1 cellular context compared by ENCODE assay signal in genomic region chr9:72363908-72364678, GRCh38.
TF ChIP-seq lines count a peak whose summit lies in the region.

No MANE protein-coding gene starts in this region.

TF ChIP-seq in K562, 482 proteins besides CTCF, POLR2A, EP300 and RAD21 (continued from another document):
- 0 out of 2 replicates have a peak, but pooled peaks have one; percentile 21 for TF ChIP-seq ZBTB40 (IDR thresholded peaks at IDR 0.05)
- no peak for TF ChIP-seq ZBTB40 (CRISPR knock-in tag; IDR thresholded peaks at IDR 0.05)
- TF ChIP-seq ZNF316 (IDR thresholded peaks at IDR 0.05): peak; percentile 73
- TF ChIP-seq ZFX (CRISPR knock-in tag; IDR thresholded peaks at IDR 0.05): peak; percentile 51
- TF ChIP-seq UBTF (IDR thresholded peaks at IDR 0.05; ENCODE audit: borderline replicate concordance in 1 of 2, low read depth in 2 of 2, low read length in 2 of 2): 0 out of 4 replicates have a peak, but pooled peaks of 1 of the 2 experiments have one; percentile 10
- no peak for TF ChIP-seq ZNF143 (CRISPR knock-in tag; IDR thresholded peaks at IDR 0.05)
- TF ChIP-seq ZNF175 (CRISPR knock-in tag; IDR thresholded peaks at IDR 0.05; ENCODE audit: low read depth): no peak
- no peak for TF ChIP-seq SPI1 (IDR thresholded peaks at IDR 0.05; ENCODE audit: borderline replicate concordance, low read depth, low read length)
- peak; percentile 23; the same call in 1 of the 2 replicates for TF ChIP-seq MAFF (IDR thresholded peaks at IDR 0.05; ENCODE audit: low read length)
- TF ChIP-seq, protein P1, sequence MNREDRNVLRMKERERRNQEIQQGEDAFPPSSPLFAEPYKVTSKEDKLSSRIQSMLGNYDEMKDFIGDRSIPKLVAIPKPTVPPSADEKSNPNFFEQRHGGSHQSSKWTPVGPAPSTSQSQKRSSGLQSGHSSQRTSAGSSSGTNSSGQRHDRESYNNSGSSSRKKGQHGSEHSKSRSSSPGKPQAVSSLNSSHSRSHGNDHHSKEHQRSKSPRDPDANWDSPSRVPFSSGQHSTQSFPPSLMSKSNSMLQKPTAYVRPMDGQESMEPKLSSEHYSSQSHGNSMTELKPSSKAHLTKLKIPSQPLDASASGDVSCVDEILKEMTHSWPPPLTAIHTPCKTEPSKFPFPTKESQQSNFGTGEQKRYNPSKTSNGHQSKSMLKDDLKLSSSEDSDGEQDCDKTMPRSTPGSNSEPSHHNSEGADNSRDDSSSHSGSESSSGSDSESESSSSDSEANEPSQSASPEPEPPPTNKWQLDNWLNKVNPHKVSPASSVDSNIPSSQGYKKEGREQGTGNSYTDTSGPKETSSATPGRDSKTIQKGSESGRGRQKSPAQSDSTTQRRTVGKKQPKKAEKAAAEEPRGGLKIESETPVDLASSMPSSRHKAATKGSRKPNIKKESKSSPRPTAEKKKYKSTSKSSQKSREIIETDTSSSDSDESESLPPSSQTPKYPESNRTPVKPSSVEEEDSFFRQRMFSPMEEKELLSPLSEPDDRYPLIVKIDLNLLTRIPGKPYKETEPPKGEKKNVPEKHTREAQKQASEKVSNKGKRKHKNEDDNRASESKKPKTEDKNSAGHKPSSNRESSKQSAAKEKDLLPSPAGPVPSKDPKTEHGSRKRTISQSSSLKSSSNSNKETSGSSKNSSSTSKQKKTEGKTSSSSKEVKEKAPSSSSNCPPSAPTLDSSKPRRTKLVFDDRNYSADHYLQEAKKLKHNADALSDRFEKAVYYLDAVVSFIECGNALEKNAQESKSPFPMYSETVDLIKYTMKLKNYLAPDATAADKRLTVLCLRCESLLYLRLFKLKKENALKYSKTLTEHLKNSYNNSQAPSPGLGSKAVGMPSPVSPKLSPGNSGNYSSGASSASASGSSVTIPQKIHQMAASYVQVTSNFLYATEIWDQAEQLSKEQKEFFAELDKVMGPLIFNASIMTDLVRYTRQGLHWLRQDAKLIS (CRISPR knock-in tag; IDR thresholded peaks at IDR 0.05): 0 out of 2 replicates have a peak, but pooled peaks have one; percentile 46
- no peak for TF ChIP-seq ATF1 (CRISPR knock-in tag; IDR thresholded peaks at IDR 0.05)
- no peak for TF ChIP-seq ATF1 (tag; IDR thresholded peaks at IDR 0.05)
- TF ChIP-seq C11orf30 (IDR thresholded peaks at IDR 0.05; ENCODE audit: low read depth): peak; percentile 73
- peak; percentile 18 for TF ChIP-seq FIP1L1 (IDR thresholded peaks at IDR 0.05; ENCODE audit: low read depth, low read length, poor library complexity, severe bottlenecking)
- peak; percentile 20 for TF ChIP-seq FUS (optimal IDR thresholded peaks at IDR 0.05; ENCODE audit: low read depth, low read length)
